ENCODE assay signal across 32 cellular contexts in genomic region chr1:101428562-101428961, GRCh38.
"Had no signal": no experiment of that assay in that cellular context is flagged by ENCODE, and none has a peak within 500 bp of the region (broad histone marks: within the 10 kb centered on the region; RNA-seq: fewer than 3 reads in every experiment).

No MANE protein-coding gene starts in this region.

- H3K4me1 ChIP-seq: adrenal gland, body of pancreas, breast epithelium had no signal

- H3K9me3 ChIP-seq: adrenal gland, body of pancreas had no signal

- H3K36me3 Mint-ChIP-seq: activated CD4-positive, alpha-beta memory T cell treated with anti-CD3 and anti-CD28 coated beads for 36 hours; activated naive CD8-positive, alpha-beta T cell treated with anti-CD3 and anti-CD28 coated beads for 36 hours had no signal

- H3K4me3 Mint-ChIP-seq: activated B cell treated with CpG ODN at 0.5 μM for 24 hours; activated CD4-positive, alpha-beta memory T cell treated with anti-CD3 and anti-CD28 coated beads for 36 hours; activated CD4-positive, alpha-beta T cell treated with anti-CD3 and anti-CD28 coated beads, Interleukin-2, amount 10 ng/mL, durations not matched to agents 24 days and 14 days; activated CD8-positive, alpha-beta T cell treated with anti-CD3 and anti-CD28 coated beads for 36 hours; activated naive CD4-positive, alpha-beta T cell treated with anti-CD3 and anti-CD28 coated beads for 36 hours; activated naive CD8-positive, alpha-beta T cell treated with anti-CD3 and anti-CD28 coated beads for 36 hours; activated T-cell treated with anti-CD3 and anti-CD28 coated beads, Interleukin-2, amount 50 U/mL, for 24 hours; T-helper 1 cell treated with Interleukin-12 subunit alpha and Interleukin-12 subunit beta and Interleukin-4 antibody, amounts not matched to agents 30 μg/mL and 1 μg/mL, for 36 hours; T-helper 2 cell treated with Interferon-gamma antibody and Interleukin-4, amounts not matched to agents 5 μg/mL and 100 μg/mL, for 36 hours had no signal

- H3K27me3 Mint-ChIP-seq: activated B cell treated with CpG ODN at 0.5 μM for 24 hours; activated naive CD8-positive, alpha-beta T cell treated with anti-CD3 and anti-CD28 coated beads for 36 hours; activated T-cell treated with anti-CD3 and anti-CD28 coated beads, Interleukin-2, amount 50 U/mL, for 24 hours had no signal

- ATAC-seq: activated CD8-positive, alpha-beta T cell treated with anti-CD3 and anti-CD28 coated beads for 36 hours; activated naive CD4-positive, alpha-beta T cell treated with anti-CD3 and anti-CD28 coated beads, Interleukin-2, amount 50 U/mL, for 72 hours; body of pancreas had no signal

- H3K36me3 ChIP-seq: adrenal gland, brain microvascular endothelial cell, breast epithelium had no signal

- H3K27me3 ChIP-seq: adrenal gland, body of pancreas, brain microvascular endothelial cell, breast epithelium had no signal

- DNase-seq: activated B cell treated with CpG ODN at 0.5 μM for 24 hours; activated CD4-positive, alpha-beta memory T cell treated with anti-CD3 and anti-CD28 coated beads for 36 hours; activated CD4-positive, alpha-beta T cell treated with anti-CD3 and anti-CD28 coated beads for 4 hours; activated CD4-positive, alpha-beta T cell treated with anti-CD3 and anti-CD28 coated beads, Interleukin-2, amount 10 ng/mL, durations not matched to agents 24 days and 14 days; activated CD4-positive, alpha-beta T cell treated with anti-CD3 and anti-CD28 coated beads, Interleukin-2, amount 50 U/mL, for 1 hour; activated CD4-positive, alpha-beta T cell treated with anti-CD3 and anti-CD28 coated beads, Interleukin-2, amount 50 U/mL, for 4 hours; activated CD4-positive, CD25-positive, alpha-beta regulatory T cell treated with anti-CD3 and anti-CD28 coated beads, Interleukin-2, amount 50 U/mL, for 72 hours; activated CD8-positive, alpha-beta memory T cell treated with anti-CD3 and anti-CD28 coated beads, Interleukin-2, amount 50 U/mL, for 48 hours; activated CD8-positive, alpha-beta T cell treated with anti-CD3 and anti-CD28 coated beads for 36 hours; activated effector memory CD4-positive, alpha-beta T cell treated with anti-CD3 and anti-CD28 coated beads, Interleukin-2, amount 50 U/mL, for 16 hours; activated gamma-delta T cell treated with Interleukin-2 at 50 U/mL for 16 hours; activated naive CD4-positive, alpha-beta T cell; activated naive CD4-positive, alpha-beta T cell treated with anti-CD3 and anti-CD28 coated beads for 36 hours; activated naive CD4-positive, alpha-beta T cell treated with anti-CD3 and anti-CD28 coated beads, Interleukin-2, amount 50 U/mL, for 16 hours; activated naive CD8-positive, alpha-beta T cell treated with anti-CD3 and anti-CD28 coated beads for 36 hours; activated T-cell treated with anti-CD3 and anti-CD28 coated beads, Interleukin-2, amount 50 U/mL, for 24 hours; activated T-cell treated with anti-CD3 and anti-CD28 coated beads, Interleukin-2, amount 50 U/mL, for 48 hours; adrenal gland; amniotic stem cell; aorta; body of pancreas; brain microvascular endothelial cell; central memory CD4-positive, alpha-beta T cell; T-helper 2 cell; T-helper 9 cell had no signal

- FAIRE-seq: astrocyte, TTC549 had no signal

- H3K4me3 ChIP-seq: adrenal gland, body of pancreas, breast epithelium had no signal

- H3K27ac Mint-ChIP-seq: activated B cell treated with CpG ODN at 0.5 μM for 24 hours; activated CD4-positive, alpha-beta memory T cell treated with anti-CD3 and anti-CD28 coated beads for 36 hours; activated CD4-positive, alpha-beta T cell treated with anti-CD3 and anti-CD28 coated beads, Interleukin-2, amount 10 ng/mL, durations not matched to agents 24 days and 14 days; activated CD8-positive, alpha-beta T cell treated with anti-CD3 and anti-CD28 coated beads for 36 hours; activated naive CD4-positive, alpha-beta T cell treated with anti-CD3 and anti-CD28 coated beads for 36 hours; activated naive CD4-positive, alpha-beta T cell treated with anti-CD3 and anti-CD28 coated beads, Interleukin-2, amount 50 U/mL, for 72 hours; activated naive CD8-positive, alpha-beta T cell treated with anti-CD3 and anti-CD28 coated beads for 36 hours; activated T-cell treated with anti-CD3 and anti-CD28 coated beads, Interleukin-2, amount 50 U/mL, for 24 hours; T-helper 1 cell treated with Interleukin-12 subunit alpha and Interleukin-12 subunit beta and Interleukin-4 antibody, amounts not matched to agents 30 μg/mL and 1 μg/mL, for 36 hours; T-helper 2 cell treated with Interferon-gamma antibody and Interleukin-4, amounts not matched to agents 5 μg/mL and 100 μg/mL, for 36 hours had no signal

- H3K4me1 Mint-ChIP-seq: activated CD4-positive, alpha-beta T cell treated with anti-CD3 and anti-CD28 coated beads, Interleukin-2, amount 10 ng/mL, durations not matched to agents 24 days and 14 days; activated naive CD8-positive, alpha-beta T cell treated with anti-CD3 and anti-CD28 coated beads for 36 hours had no signal

- H3K27ac ChIP-seq: adrenal gland, body of pancreas, brain microvascular endothelial cell, breast epithelium, VCaP had no signal
